1 cellular context compared by ENCODE assay signal in the genomic region with DNA sequence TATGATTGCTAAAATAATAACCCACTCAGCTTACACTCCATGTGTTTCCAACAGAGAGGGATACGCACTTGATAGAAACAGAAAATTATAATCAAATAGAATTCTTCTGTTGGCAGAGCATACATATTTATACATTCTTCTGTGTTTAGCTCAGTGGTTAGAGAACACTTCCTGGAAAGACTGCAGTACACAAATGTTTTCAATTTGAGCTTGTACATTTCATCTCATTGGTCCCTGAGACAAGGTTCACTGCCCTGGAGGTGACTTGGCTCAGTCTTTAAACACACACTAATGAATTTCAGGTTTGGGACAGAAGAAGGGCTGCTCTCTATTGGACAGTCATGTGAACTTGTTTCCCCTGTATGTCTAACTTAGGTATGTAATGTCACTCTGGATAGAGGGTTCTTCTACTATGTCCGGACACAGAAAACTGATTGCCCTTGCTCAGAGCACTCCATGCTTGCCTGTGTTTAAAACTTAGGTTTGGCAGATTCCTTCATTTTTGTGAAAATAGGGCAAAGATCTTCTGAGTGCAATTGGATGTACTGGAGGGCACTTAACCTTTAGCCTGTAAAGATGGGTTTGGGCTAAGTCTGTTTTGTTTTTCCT.
TF ChIP-seq lines count a peak whose summit lies in the region.

No MANE protein-coding gene starts in this region.

TF ChIP-seq in IMR-90, 13 proteins besides CTCF, POLR2A, EP300 and RAD21:
- TF ChIP-seq SMC3 (IDR thresholded peaks at IDR 0.05; ENCODE audit: low read depth, low read length) (no peak), MXI1 (IDR thresholded peaks at IDR 0.05; ENCODE audit: borderline replicate concordance, low read depth, low read length) (no peak), MAFK (IDR thresholded peaks at IDR 0.05; ENCODE audit: low read depth, low read length) (no peak), BHLHE40 (IDR thresholded peaks at IDR 0.05; ENCODE audit: low read depth, low read length) (no peak), RCOR1 (IDR thresholded peaks at IDR 0.05; ENCODE audit: insufficient replicate concordance, low read length) (no peak), MAZ (IDR thresholded peaks at IDR 0.05; ENCODE audit: borderline replicate concordance, low read depth, low read length) (no peak), NFE2L2 (IDR thresholded peaks at IDR 0.05; ENCODE audit: low read depth, low read length) (no peak), FOS (IDR thresholded peaks at IDR 0.05; ENCODE audit: low read depth, low read length) (no peak), RFX5 (IDR thresholded peaks at IDR 0.05; ENCODE audit: low read depth, low read length) (no peak), CEBPB (IDR thresholded peaks at IDR 0.05; ENCODE audit: low read depth, low read length) (no peak), CHD1 (IDR thresholded peaks at IDR 0.05; ENCODE audit: low read depth, low read length) (no peak)
- TF ChIP-seq, protein P1, sequence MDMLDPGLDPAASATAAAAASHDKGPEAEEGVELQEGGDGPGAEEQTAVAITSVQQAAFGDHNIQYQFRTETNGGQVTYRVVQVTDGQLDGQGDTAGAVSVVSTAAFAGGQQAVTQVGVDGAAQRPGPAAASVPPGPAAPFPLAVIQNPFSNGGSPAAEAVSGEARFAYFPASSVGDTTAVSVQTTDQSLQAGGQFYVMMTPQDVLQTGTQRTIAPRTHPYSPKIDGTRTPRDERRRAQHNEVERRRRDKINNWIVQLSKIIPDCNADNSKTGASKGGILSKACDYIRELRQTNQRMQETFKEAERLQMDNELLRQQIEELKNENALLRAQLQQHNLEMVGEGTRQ (IDR thresholded peaks at IDR 0.05; ENCODE audit: low read depth, low read length), result no peak
- TF ChIP-seq, protein P2, sequence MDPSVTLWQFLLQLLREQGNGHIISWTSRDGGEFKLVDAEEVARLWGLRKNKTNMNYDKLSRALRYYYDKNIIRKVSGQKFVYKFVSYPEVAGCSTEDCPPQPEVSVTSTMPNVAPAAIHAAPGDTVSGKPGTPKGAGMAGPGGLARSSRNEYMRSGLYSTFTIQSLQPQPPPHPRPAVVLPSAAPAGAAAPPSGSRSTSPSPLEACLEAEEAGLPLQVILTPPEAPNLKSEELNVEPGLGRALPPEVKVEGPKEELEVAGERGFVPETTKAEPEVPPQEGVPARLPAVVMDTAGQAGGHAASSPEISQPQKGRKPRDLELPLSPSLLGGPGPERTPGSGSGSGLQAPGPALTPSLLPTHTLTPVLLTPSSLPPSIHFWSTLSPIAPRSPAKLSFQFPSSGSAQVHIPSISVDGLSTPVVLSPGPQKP (IDR thresholded peaks at IDR 0.05; ENCODE audit: borderline replicate concordance, low read depth, low read length), result no peak
TF ChIP-seq in IMR-90: peak in this region for 0.
